In genomic region chr13:39897636-39898035, GRCh38 we compare ENCODE assay signal across 23 cellular contexts.
"Had no signal": no experiment of that assay in that cellular context is flagged by ENCODE, and none has a peak within 500 bp of the region (broad histone marks: within the 10 kb centered on the region; RNA-seq: fewer than 3 reads in every experiment).

No MANE protein-coding gene starts in this region.

- H3K27me3 Mint-ChIP-seq: activated naive CD4-positive, alpha-beta T cell treated with anti-CD3 and anti-CD28 coated beads, Interleukin-2, amount 50 U/mL, for 24 hours had no signal

- H3K4me1 ChIP-seq: colonic mucosa had no signal

- H3K27me3 ChIP-seq: adrenal gland, colonic mucosa, heart right ventricle, upper lobe of left lung had no signal

- DNase-seq: activated CD4-positive, alpha-beta T cell treated with anti-CD3 and anti-CD28 coated beads for 48 hours; activated CD4-positive, CD25-positive, alpha-beta regulatory T cell; activated CD8-positive, alpha-beta memory T cell treated with anti-CD3 and anti-CD28 coated beads for 24 hours; activated gamma-delta T cell; adrenal gland; central memory CD4-positive, alpha-beta T cell; colonic mucosa; endodermal cell; erythroblast; heart right ventricle; immature natural killer cell; mesenchymal stem cell; natural killer cell; occipital lobe; stimulated activated CD4-positive, alpha-beta T cell treated with anti-CD3 and anti-CD28 coated beads, Interleukin-15, amount 100 ng/mL, for 24 hours; stimulated activated CD4-positive, alpha-beta T cell treated with anti-CD3 and anti-CD28 coated beads, Interleukin-4, amount 100 ng/mL, for 1 hour; T-helper 1 cell; T-helper 9 cell; upper lobe of left lung had no signal

- H3K4me3 Mint-ChIP-seq: activated naive CD4-positive, alpha-beta T cell treated with anti-CD3 and anti-CD28 coated beads, Interleukin-2, amount 50 U/mL, for 24 hours; endodermal cell; immature natural killer cell; natural killer cell had no signal

- H3K36me3 ChIP-seq: adrenal gland, colonic mucosa, heart right ventricle, thoracic aorta, upper lobe of left lung had no signal

- H3K36me3 Mint-ChIP-seq: activated naive CD4-positive, alpha-beta T cell treated with anti-CD3 and anti-CD28 coated beads, Interleukin-2, amount 50 U/mL, for 24 hours; immature natural killer cell; natural killer cell had no signal

- ATAC-seq: heart right ventricle, natural killer cell had no signal

- H3K9me3 ChIP-seq: adrenal gland, colonic mucosa, heart right ventricle, thoracic aorta, upper lobe of left lung had no signal

- H3K27ac ChIP-seq: adrenal gland, colonic mucosa, skin epidermis, thoracic aorta, upper lobe of left lung had no signal

- H3K27ac Mint-ChIP-seq: activated naive CD4-positive, alpha-beta T cell treated with anti-CD3 and anti-CD28 coated beads, Interleukin-2, amount 50 U/mL, for 24 hours; endodermal cell; immature natural killer cell; natural killer cell; progenitor cell of endocrine pancreas had no signal

- H3K4me3 ChIP-seq: adrenal gland, colonic mucosa, heart right ventricle, skin epidermis, thoracic aorta, upper lobe of left lung had no signal

- H3K9me3 Mint-ChIP-seq: activated naive CD4-positive, alpha-beta T cell treated with anti-CD3 and anti-CD28 coated beads, Interleukin-2, amount 50 U/mL, for 24 hours; endodermal cell; natural killer cell had no signal
